38 cellular contexts compared by ENCODE assay signal in the genomic region with DNA sequence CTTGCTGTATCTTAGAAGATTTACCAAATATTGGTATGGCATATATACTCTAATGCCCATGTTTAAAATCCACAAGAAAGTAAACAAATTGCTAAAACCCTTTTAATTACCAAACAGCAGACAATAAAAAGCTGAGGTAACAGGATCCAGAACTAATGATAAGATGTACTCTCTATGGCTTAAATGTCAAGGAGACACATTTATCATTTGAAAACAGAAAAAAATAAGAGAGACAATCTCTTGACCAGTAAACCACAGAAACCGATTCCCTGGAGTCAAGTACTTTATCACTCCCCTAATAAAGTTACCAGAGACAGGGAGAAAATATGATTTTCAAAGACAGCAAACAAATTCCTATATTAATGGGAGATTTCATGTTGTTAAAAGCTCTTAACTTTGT. TPM values are rescaled to one million over a fixed set of nuclear protein-coding genes. Genes with fewer than 3 reads are reported as not detected.
"Had no signal": no experiment of that assay in that cellular context is flagged by ENCODE, and none has a peak within 500 bp of the region (broad histone marks: within the 10 kb centered on the region; RNA-seq: fewer than 3 reads in every experiment).

No MANE protein-coding gene starts in this region.

- FAIRE-seq: colon had no signal

- H3K36me3 Mint-ChIP-seq: activated CD8-positive, alpha-beta memory T cell treated with anti-CD3 and anti-CD28 coated beads, Interleukin-2, amount 10 ng/mL, durations not matched to agents 7 days and 5 days; activated naive CD4-positive, alpha-beta T cell treated with anti-CD3 and anti-CD28 coated beads, Interleukin-2, amount 50 U/mL, for 24 hours; activated naive CD8-positive, alpha-beta T cell treated with anti-CD3 and anti-CD28 coated beads for 36 hours had no signal

- H3K4me2 ChIP-seq: hepatocyte had no signal

- H3K4me1 Mint-ChIP-seq: activated B cell treated with CpG ODN at 0.5 μM for 24 hours; activated CD8-positive, alpha-beta memory T cell treated with anti-CD3 and anti-CD28 coated beads, Interleukin-2, amount 10 ng/mL, durations not matched to agents 7 days and 5 days; activated naive CD4-positive, alpha-beta T cell treated with anti-CD3 and anti-CD28 coated beads, Interleukin-2, amount 50 U/mL, for 24 hours; activated naive CD8-positive, alpha-beta T cell treated with anti-CD3 and anti-CD28 coated beads for 36 hours; activated naive CD8-positive, alpha-beta T cell treated with anti-CD3 and anti-CD28 coated beads, Interleukin-2, amount 50 U/mL, for 24 hours; T-helper 17 cell had no signal

- H3K27ac ChIP-seq: body of pancreas, esophagus muscularis mucosa, foreskin keratinocyte, gastrocnemius medialis, heart right ventricle, hepatocyte, WERI-Rb-1 had no signal

- H3K9me3 Mint-ChIP-seq: activated B cell treated with CpG ODN at 0.5 μM for 24 hours; activated naive CD4-positive, alpha-beta T cell treated with anti-CD3 and anti-CD28 coated beads for 36 hours; activated naive CD4-positive, alpha-beta T cell treated with anti-CD3 and anti-CD28 coated beads, Interleukin-2, amount 50 U/mL, for 24 hours; activated naive CD8-positive, alpha-beta T cell treated with anti-CD3 and anti-CD28 coated beads for 36 hours; activated naive CD8-positive, alpha-beta T cell treated with anti-CD3 and anti-CD28 coated beads, Interleukin-2, amount 50 U/mL, for 24 hours; activated T-helper 1 cell treated with anti-CD3 and anti-CD28 coated beads, Interleukin-12 subunit alpha, Interleukin-12 subunit beta, Interleukin-2, Interleukin-4 antibody, amounts not matched to agents 30 ng/mL and 10 ng/mL and 1 ng/mL, durations not matched to agents 14 hours and 24 hours and 36 hours; activated T-helper 2 cell treated with anti-CD3 and anti-CD28 coated beads, Interferon-gamma antibody, Interleukin-2, Interleukin-4, amounts not matched to agents 10 μg/mL and 5 μg/mL and 100 μg/mL, durations not matched to agents 14 hours and 24 hours and 36 hours; effector memory CD8-positive, alpha-beta T cell; T-helper 2 cell treated with Interferon-gamma antibody and Interleukin-4, amounts not matched to agents 5 μg/mL and 100 μg/mL, for 36 hours had no signal

- ATAC-seq: activated CD4-positive, CD25-positive, alpha-beta regulatory T cell treated with anti-CD3 and anti-CD28 coated beads, Interleukin-2, amount 50 U/mL, for 24 hours; activated CD8-positive, alpha-beta memory T cell treated with anti-CD3 and anti-CD28 coated beads, Interleukin-2, amount 10 ng/mL, durations not matched to agents 7 days and 5 days; activated CD8-positive, alpha-beta T cell treated with anti-CD3 and anti-CD28 coated beads, Interleukin-2, amount 10 ng/mL, durations not matched to agents 7 days and 5 days; activated naive CD8-positive, alpha-beta T cell treated with anti-CD3 and anti-CD28 coated beads, Interleukin-2, amount 50 U/mL, for 24 hours; body of pancreas; effector memory CD8-positive, alpha-beta T cell; foreskin keratinocyte; gastrocnemius medialis; heart right ventricle; T-helper 17 cell had no signal

- H3K4me1 ChIP-seq: esophagus muscularis mucosa, foreskin keratinocyte, gastrocnemius medialis had no signal

- H3K27ac Mint-ChIP-seq: activated B cell treated with CpG ODN at 0.5 μM for 24 hours; activated CD8-positive, alpha-beta memory T cell treated with anti-CD3 and anti-CD28 coated beads, Interleukin-2, amount 10 ng/mL, durations not matched to agents 7 days and 5 days; activated CD8-positive, alpha-beta T cell treated with anti-CD3 and anti-CD28 coated beads, Interleukin-2, amount 10 ng/mL, durations not matched to agents 7 days and 5 days; activated naive CD4-positive, alpha-beta T cell treated with anti-CD3 and anti-CD28 coated beads for 36 hours; activated naive CD4-positive, alpha-beta T cell treated with anti-CD3 and anti-CD28 coated beads, Interleukin-2, amount 50 U/mL, for 24 hours; activated naive CD8-positive, alpha-beta T cell treated with anti-CD3 and anti-CD28 coated beads for 36 hours; activated naive CD8-positive, alpha-beta T cell treated with anti-CD3 and anti-CD28 coated beads, Interleukin-2, amount 50 U/mL, for 24 hours; activated T-helper 1 cell treated with anti-CD3 and anti-CD28 coated beads, Interleukin-12 subunit alpha, Interleukin-12 subunit beta, Interleukin-2, Interleukin-4 antibody, amounts not matched to agents 30 ng/mL and 10 ng/mL and 1 ng/mL, durations not matched to agents 14 hours and 24 hours and 36 hours; activated T-helper 2 cell treated with anti-CD3 and anti-CD28 coated beads, Interferon-gamma antibody, Interleukin-2, Interleukin-4, amounts not matched to agents 10 μg/mL and 5 μg/mL and 100 μg/mL, durations not matched to agents 14 hours and 24 hours and 36 hours; effector memory CD8-positive, alpha-beta T cell; T-helper 17 cell; T-helper 2 cell treated with Interferon-gamma antibody and Interleukin-4, amounts not matched to agents 5 μg/mL and 100 μg/mL, for 36 hours had no signal

- H3K79me2 ChIP-seq: hepatocyte had no signal

- H2AFZ ChIP-seq: hepatocyte had no signal

- H3K9me3 ChIP-seq: body of pancreas, esophagus muscularis mucosa, gastrocnemius medialis, heart right ventricle had no signal

- DNase-seq: activated B cell treated with CpG ODN at 0.5 μM for 24 hours; activated CD4-positive, alpha-beta T cell treated with anti-CD3 and anti-CD28 coated beads for 48 hours; activated CD4-positive, alpha-beta T cell treated with anti-CD3 and anti-CD28 coated beads, Interleukin-2, amount 50 U/mL, for 1 hour; activated CD4-positive, alpha-beta T cell treated with anti-CD3 and anti-CD28 coated beads, Interleukin-2, amount 50 U/mL, for 48 hours; activated CD8-positive, alpha-beta memory T cell treated with anti-CD3 and anti-CD28 coated beads, Interleukin-2, amount 10 ng/mL, durations not matched to agents 7 days and 5 days; activated CD8-positive, alpha-beta memory T cell treated with anti-CD3 and anti-CD28 coated beads, Interleukin-2, amount 50 U/mL, for 4 hours; activated CD8-positive, alpha-beta T cell treated with anti-CD3 and anti-CD28 coated beads, Interleukin-2, amount 10 ng/mL, durations not matched to agents 7 days and 5 days; activated effector memory CD4-positive, alpha-beta T cell treated with anti-CD3 and anti-CD28 coated beads, Interleukin-2, amount 50 U/mL, for 16 hours; activated naive CD4-positive, alpha-beta T cell treated with anti-CD3 and anti-CD28 coated beads for 36 hours; activated naive CD8-positive, alpha-beta T cell treated with anti-CD3 and anti-CD28 coated beads for 36 hours; activated naive CD8-positive, alpha-beta T cell treated with anti-CD3 and anti-CD28 coated beads, Interleukin-2, amount 50 U/mL, for 24 hours; activated T-cell treated with anti-CD3 and anti-CD28 coated beads, Interleukin-2, amount 50 U/mL, for 1 hour; activated T-cell treated with anti-CD3 and anti-CD28 coated beads, Interleukin-2, amount 50 U/mL, for 48 hours; amniotic stem cell; anterior cingulate cortex; body of pancreas; caudate nucleus; cortex of kidney; dermis blood vessel endothelial cell; effector CD4-positive, alpha-beta T cell; effector memory CD8-positive, alpha-beta T cell; erythroblast; foreskin keratinocyte; gastrocnemius medialis; heart right ventricle; T-helper 1 cell; T-helper 17 cell; T1000; WERI-Rb-1 had no signal

- H3K4me3 Mint-ChIP-seq: activated B cell treated with CpG ODN at 0.5 μM for 24 hours; activated CD8-positive, alpha-beta memory T cell treated with anti-CD3 and anti-CD28 coated beads, Interleukin-2, amount 10 ng/mL, durations not matched to agents 7 days and 5 days; activated CD8-positive, alpha-beta T cell treated with anti-CD3 and anti-CD28 coated beads, Interleukin-2, amount 10 ng/mL, durations not matched to agents 7 days and 5 days; activated naive CD4-positive, alpha-beta T cell treated with anti-CD3 and anti-CD28 coated beads for 36 hours; activated naive CD4-positive, alpha-beta T cell treated with anti-CD3 and anti-CD28 coated beads, Interleukin-2, amount 50 U/mL, for 24 hours; activated naive CD8-positive, alpha-beta T cell treated with anti-CD3 and anti-CD28 coated beads for 36 hours; activated naive CD8-positive, alpha-beta T cell treated with anti-CD3 and anti-CD28 coated beads, Interleukin-2, amount 50 U/mL, for 24 hours; activated T-helper 1 cell treated with anti-CD3 and anti-CD28 coated beads, Interleukin-12 subunit alpha, Interleukin-12 subunit beta, Interleukin-2, Interleukin-4 antibody, amounts not matched to agents 30 ng/mL and 10 ng/mL and 1 ng/mL, durations not matched to agents 14 hours and 24 hours and 36 hours; effector memory CD8-positive, alpha-beta T cell; T-helper 17 cell; T-helper 2 cell treated with Interferon-gamma antibody and Interleukin-4, amounts not matched to agents 5 μg/mL and 100 μg/mL, for 36 hours had no signal

- H3K27me3 ChIP-seq: body of pancreas, esophagus muscularis mucosa, gastrocnemius medialis, heart right ventricle, hepatocyte had no signal

- H3K4me3 ChIP-seq: body of pancreas, esophagus muscularis mucosa, gastrocnemius medialis, heart right ventricle, hepatocyte had no signal

- H3K36me3 ChIP-seq: gastrocnemius medialis, WERI-Rb-1 had no signal

RNA-seq across cellular contexts. Expression of a gene that starts 44.4 kb away (rescaled TPM):
- total RNA-seq: activated B cell treated with CpG ODN at 0.5 μM for 24 hours; activated CD8-positive, alpha-beta memory T cell treated with anti-CD3 and anti-CD28 coated beads for 36 hours; activated CD8-positive, alpha-beta memory T cell treated with anti-CD3 and anti-CD28 coated beads, Interleukin-2, amount 10 ng/mL, durations not matched to agents 7 days and 5 days; activated CD8-positive, alpha-beta T cell treated with anti-CD3 and anti-CD28 coated beads, Interleukin-2, amount 10 ng/mL, durations not matched to agents 7 days and 5 days; activated naive CD4-positive, alpha-beta T cell treated with anti-CD3 and anti-CD28 coated beads for 36 hours; activated naive CD8-positive, alpha-beta T cell treated with anti-CD3 and anti-CD28 coated beads for 36 hours; activated T-helper 1 cell treated with anti-CD3 and anti-CD28 coated beads, Interleukin-12 subunit alpha, Interleukin-12 subunit beta, Interleukin-2, Interleukin-4 antibody, amounts not matched to agents 30 ng/mL and 10 ng/mL and 1 ng/mL, durations not matched to agents 14 hours and 24 hours and 36 hours; activated T-helper 2 cell treated with anti-CD3 and anti-CD28 coated beads, Interferon-gamma antibody, Interleukin-2, Interleukin-4, amounts not matched to agents 10 μg/mL and 5 μg/mL and 100 μg/mL, durations not matched to agents 14 hours and 24 hours and 36 hours; T-helper 17 cell had no signal
